Comparison of ENCODE assay signal across 11 cellular contexts in the genomic region with DNA sequence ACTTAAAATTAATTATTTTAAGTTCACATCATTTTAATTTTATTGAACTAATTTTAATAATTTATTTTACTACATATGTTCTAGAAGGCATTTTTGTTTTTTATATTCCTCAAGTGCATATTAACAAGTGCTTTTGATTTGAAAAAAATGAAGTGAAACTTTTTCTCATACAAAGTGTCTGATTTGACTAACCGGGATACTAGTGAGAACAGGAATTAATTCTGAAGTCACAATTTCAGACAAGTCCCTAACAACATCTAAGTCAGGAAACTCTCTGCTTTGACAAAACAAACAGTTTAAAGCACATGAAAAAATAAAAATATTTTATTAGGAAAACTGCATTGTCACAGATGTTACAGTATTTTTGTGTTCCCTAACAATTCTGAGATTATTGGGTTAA.
A peak's percentile ranks its signal among the peaks of the same experiment; 100 is the strongest.
DNase-seq lines count a peak whose midpoint lies in the region; ATAC-seq, FAIRE-seq and TF ChIP-seq lines count a peak whose summit lies in the region.
"Had no signal": no experiment of that assay in that cellular context is flagged by ENCODE, and none has a peak within 500 bp of the region (broad histone marks: within the 10 kb centered on the region; RNA-seq: fewer than 3 reads in every experiment).

No MANE protein-coding gene starts in this region.

- 0 out of 2 replicates have a peak overlapping the region, but pooled peaks have one; percentile 77 for H3K18ac ChIP-seq in IMR-90 (ENCODE audit: low read depth, low read length)

- intact Hi-C loops in IMR-90 (cut with micrococcal nuclease) (no loop called here), GM12878 (cut with micrococcal nuclease; ENCODE audit: unreplicated experiment) (loop anchor here (5.0 to 10.0 kb wide), 4 partner anchors 354 to 1168 kb away; a partner anchor contains a TSS)

- H3K23ac ChIP-seq in IMR-90 (ENCODE audit: low read depth, low read length), result no peak overlapping the region; the same call in 1 of the 2 replicates

- TF ChIP-seq POLR2A in IMR-90 (IDR thresholded peaks at IDR 0.05; ENCODE audit: low read depth, low read length) (no peak), GM12878 (IDR thresholded peaks at IDR 0.05; ENCODE audit: low read depth, low read length) (no peak)

- SMC1A ChIA-PET in GM12878 (lab: Charles Lee; ENCODE audit: uncharacterized antibody, unreplicated experiment), result interaction anchor here (0.5 to 1.6 kb wide), 7 partner anchors 11 to 1169 kb away, joined by 3 to 8 read pairs (median 3); no protein-coding TSS in a partner anchor

- H3K56ac ChIP-seq in IMR-90 (ENCODE audit: extremely low read depth, insufficient read depth, low read length), result no peak overlapping the region

- H3K27ac ChIP-seq in IMR-90 (ENCODE audit: insufficient read depth, low read length) (no peak overlapping the region), GM12878 (ENCODE audit: control insufficient read depth, insufficient read depth) (no peak overlapping the region), endodermal cell (ENCODE audit: low read depth, low read length) (no peak overlapping the region)
- H3K27ac ChIP-seq: BLaER1 had no signal

- BruUV-seq in IMR-90 (replicated peaks; lab: Mats Ljungman, UMichigan), result no TSS peak
- no TSS peak for BruUV-seq in GM12878 (replicated peaks; lab: Mats Ljungman, UMichigan)

- H2AFZ ChIP-seq in IMR-90 (replicated peaks; ENCODE audit: low read length, poor library complexity) (no peak overlapping the region), GM12878 (ENCODE audit: control insufficient read depth, low read depth, low read length) (no peak overlapping the region)

- TF ChIP-seq RAD21 in IMR-90 (IDR thresholded peaks at IDR 0.05; ENCODE audit: low read length) (no peak), GM12878 (IDR thresholded peaks at IDR 0.05; ENCODE audit: insufficient read depth, low read depth, low read length) (no peak)

- H3K27me3 ChIP-seq in IMR-90 (ENCODE audit: control insufficient read depth, insufficient read depth, low read length), result no peaks in the 10 kb centered on the region
- H3K27me3 ChIP-seq in GM12878 (replicated peaks in 1 of 2; ENCODE audit: control insufficient read depth in 2 of 2, insufficient read depth in 2 of 2, low read length in 1 of 2), result no peaks in the 10 kb centered on the region
- H3K27me3 ChIP-seq in endodermal cell (ENCODE audit: control insufficient read depth, insufficient read depth, low read length, poor library complexity, severe bottlenecking), result no peaks in the 10 kb centered on the region
- H3K27me3 ChIP-seq: BLaER1 had no signal

- TF ChIP-seq EP300 in GM12878 (IDR thresholded peaks at IDR 0.05; ENCODE audit: borderline replicate concordance in 1 of 2, control insufficient read depth in 1 of 2, low read depth in 2 of 2, low read length in 2 of 2), result peak; percentile 50 to 57; a peak in 2 of 4 replicates

- no peak overlapping the region for H2AK9ac ChIP-seq in IMR-90 (replicated peaks; ENCODE audit: low read depth, low read length, poor library complexity)

- H3K4me1 Mint-ChIP-seq in osteocyte (ENCODE audit: unreplicated experiment) (peaks cover 60% of the 10 kb centered on the region), endodermal cell (peaks cover 16% of the 10 kb centered on the region)

- H4K91ac ChIP-seq in IMR-90 (ENCODE audit: insufficient read depth, low read depth, low read length), result peak overlapping the region; percentile 25; the same call in 1 of the 2 replicates

- no peak overlapping the region for H3K4me3 Mint-ChIP-seq in osteocyte (ENCODE audit: unreplicated experiment)
- H3K4me3 Mint-ChIP-seq in endodermal cell, result no peak overlapping the region

- in situ Hi-C loops in IMR-90 (cut with MboI; ENCODE audit: low sequenced_read_pairs) (no loop called here), GM12878 (cut with MboI) (no loop called here)

- H3K9me3 ChIP-seq in IMR-90 (ENCODE audit: control insufficient read depth, insufficient read depth, low read length) (no peaks in the 10 kb centered on the region), GM12878 (replicated peaks; ENCODE audit: control insufficient read depth, insufficient read depth, low read length) (no peaks in the 10 kb centered on the region), endodermal cell (ENCODE audit: control insufficient read depth, low read length) (peaks cover 7% of the 10 kb centered on the region)
- H3K9me3 ChIP-seq: BLaER1 had no signal

- H2BK5ac ChIP-seq in IMR-90 (ENCODE audit: low read depth, low read length, poor library complexity, severe bottlenecking), result peak overlapping the region; percentile 73

- no peaks in the 10 kb centered on the region for H3K79me1 ChIP-seq in IMR-90 (ENCODE audit: low read depth in 1 of 2, low read length in 2 of 2)

- no peak for FAIRE-seq in GM12878 (lab: Jason Lieb, UNC)

- H4K8ac ChIP-seq in IMR-90 (ENCODE audit: low read depth in 2 of 2, low read length in 2 of 2), result peak overlapping the region in 1 of 2 experiments; percentile 48; a peak in 2 of 4 replicates

- no peak overlapping the region for H3K9ac ChIP-seq in IMR-90 (ENCODE audit: low read depth, low read length)
- no peak overlapping the region for H3K9ac ChIP-seq in GM12878 (ENCODE audit: control insufficient read depth, insufficient read depth, low read length)
- H3K9ac ChIP-seq in endodermal cell (ENCODE audit: extremely low read depth, low read length, poor library complexity, severe bottlenecking), result no peak overlapping the region
- H3K9ac ChIP-seq: BLaER1 had no signal

- POLR2A ChIA-PET in IMR-90 (lab: Charles Lee; ENCODE audit: unreplicated experiment), result no interaction called here
- POLR2A ChIA-PET in GM12878 (lab: Charles Lee), result interaction anchor here (2.9 kb wide), 1 partner anchor 45 kb away, joined by 7 read pairs; no protein-coding TSS in a partner anchor

- H3K9me3 Mint-ChIP-seq in osteocyte (ENCODE audit: unreplicated experiment), result peaks cover 12% of the 10 kb centered on the region
- H3K9me3 Mint-ChIP-seq in endodermal cell, result peaks cover 8% of the 10 kb centered on the region

- TF ChIP-seq CTCF in IMR-90 (conservative IDR thresholded peaks at IDR 0.05; ENCODE audit: low read depth, low read length) (no peak), GM12878 (IDR thresholded peaks at IDR 0.05 in 2 of 3, conservative IDR thresholded peaks at IDR 0.05 in 1 of 3; ENCODE audit: control insufficient read depth in 2 of 3, extremely low read depth in 1 of 3, insufficient read depth in 1 of 3, low read depth in 3 of 3, low read length in 3 of 3) (no peak), osteocyte (IDR thresholded peaks at IDR 0.05) (no peak), endodermal cell (conservative IDR thresholded peaks at IDR 0.05) (no peak)

- H3K79me2 ChIP-seq in GM12878 (ENCODE audit: control insufficient read depth, insufficient read depth, low read length), result no peaks in the 10 kb centered on the region

- H3K9me1 ChIP-seq in IMR-90 (ENCODE audit: insufficient read depth, low read length), result no peaks in the 10 kb centered on the region

- peak overlapping the region; percentile 77; the same call in 1 of the 2 replicates for H2BK20ac ChIP-seq in IMR-90 (ENCODE audit: low read depth, low read length)

- DNase-seq in IMR-90 (no peak), GM12878 (ENCODE audit: low read depth, low spot score) (no peak), osteocyte (ENCODE audit: extremely low spot score, unreplicated experiment) (no peak), endodermal cell (no peak), COLO668 (lab: John Stamatoyannopoulos, UW; ENCODE audit: unreplicated experiment) (no peak)
- DNase-seq: NCI-H1436 treated with DMSO at 0.1 percent for 48 hours, NCI-H524 had no signal

- peaks cover 4% of the 10 kb centered on the region for H3K4me1 ChIP-seq in IMR-90 (ENCODE audit: control insufficient read depth, insufficient read depth, low read length)
- no peaks in the 10 kb centered on the region for H3K4me1 ChIP-seq in GM12878 (ENCODE audit: control insufficient read depth, insufficient read depth, low read length)
- H3K4me1 ChIP-seq in endodermal cell (ENCODE audit: control insufficient read depth, insufficient read depth, low read length), result peaks cover 4% of the 10 kb centered on the region
- H3K4me1 ChIP-seq: BLaER1 had no signal

- H2BK15ac ChIP-seq in IMR-90 (ENCODE audit: low read depth, low read length), result no peak overlapping the region; the same call in 2 of the 3 replicates

- no peaks in the 10 kb centered on the region for H4K20me1 ChIP-seq in IMR-90 (ENCODE audit: insufficient read depth, low read length)
- H4K20me1 ChIP-seq in GM12878 (ENCODE audit: control insufficient read depth, insufficient read depth), result no peaks in the 10 kb centered on the region
- H4K20me1 ChIP-seq: BLaER1 had no signal

- H3K36me3 ChIP-seq in IMR-90 (ENCODE audit: control insufficient read depth, insufficient read depth, low read length) (no peaks in the 10 kb centered on the region), GM12878 (ENCODE audit: control insufficient read depth in 2 of 2, insufficient read depth in 2 of 2, low read length in 1 of 2) (no peaks in the 10 kb centered on the region), endodermal cell (ENCODE audit: control insufficient read depth, insufficient read depth, low read length) (no peaks in the 10 kb centered on the region)
- H3K36me3 ChIP-seq: BLaER1 had no signal

- ATAC-seq in GM18519 (IDR thresholded peaks at IDR 0.05; ENCODE audit: low FRiP score, unreplicated experiment) (peak; percentile 40), IMR-90 (ENCODE audit: low read depth) (no peak), GM12878 (peak; percentile 35), GM21423 (IDR thresholded peaks at IDR 0.05; ENCODE audit: unreplicated experiment) (no peak), HG03196 (IDR thresholded peaks at IDR 0.05; ENCODE audit: unreplicated experiment) (no peak)

- no CpG with 5 or more reads among the region's 1 CpG for WGBS in IMR-90 (ENCODE audit: extremely low coverage in 2 of 2, insufficient read length in 1 of 2), 2 experiments
- whole genome bisulfite sequencing in GM12878 (ENCODE audit: insufficient coverage, insufficient replicate concordance, low lambda C conversion rate, missing lambda C conversion rate), result 4% methylated on average over 1 of the region's 1 CpG
- 100% methylated on average over 1 of the region's 1 CpG; no CpG with 5 or more reads in 1 of the 2 experiments for WGBS in endodermal cell (ENCODE audit: insufficient coverage in 1 of 2, insufficient read length in 1 of 2), 2 experiments

- no peak overlapping the region for H3K14ac ChIP-seq in IMR-90 (replicated peaks; ENCODE audit: low read depth, low read length)

- no peak overlapping the region; the same call in 1 of the 2 replicates for H4K5ac ChIP-seq in IMR-90 (ENCODE audit: low read depth, low read length)

- H3K27me3 Mint-ChIP-seq in osteocyte (ENCODE audit: unreplicated experiment), result no peaks in the 10 kb centered on the region
- no peaks in the 10 kb centered on the region for H3K27me3 Mint-ChIP-seq in endodermal cell (ENCODE audit: insufficient read depth)

- RAD21 ChIA-PET in GM12878 (lab: Charles Lee; ENCODE audit: unreplicated experiment), result interaction anchor here (1.0 to 1.7 kb wide), 5 partner anchors 19 to 1171 kb away, joined by 3 to 8 read pairs (median 4); no protein-coding TSS in a partner anchor

- no peak overlapping the region for H3K4me3 ChIP-seq in IMR-90 (ENCODE audit: insufficient read depth, low read depth, low read length)
- H3K4me3 ChIP-seq in GM12878, result no peak overlapping the region
- no peak overlapping the region for H3K4me3 ChIP-seq in endodermal cell (ENCODE audit: low read length)
- H3K4me3 ChIP-seq: BLaER1 had no signal

- peaks cover under 1% of the 10 kb centered on the region for H3K36me3 Mint-ChIP-seq in osteocyte (ENCODE audit: unreplicated experiment)
- no peaks in the 10 kb centered on the region for H3K36me3 Mint-ChIP-seq in endodermal cell (ENCODE audit: low read depth)

- peak overlapping the region; percentile 93 for H3K27ac Mint-ChIP-seq in osteocyte (ENCODE audit: unreplicated experiment)
- no peak overlapping the region for H3K27ac Mint-ChIP-seq in endodermal cell

- H3K4ac ChIP-seq in IMR-90 (ENCODE audit: low read depth, low read length), result peak overlapping the region; percentile 37; the same call in 1 of the 2 replicates

- H2BK120ac ChIP-seq in IMR-90 (ENCODE audit: low read depth, low read length), result peak overlapping the region; percentile 74

- no peak overlapping the region for H2AK5ac ChIP-seq in IMR-90 (ENCODE audit: low read depth, low read length)

- no peak overlapping the region for H3K4me2 ChIP-seq in IMR-90 (ENCODE audit: low read depth, low read length)
- no peak overlapping the region for H3K4me2 ChIP-seq in GM12878 (ENCODE audit: control insufficient read depth, insufficient read depth)
- H3K4me2 ChIP-seq: BLaER1 had no signal

- CTCF ChIA-PET in IMR-90 (lab: Yijun Ruan, JAX), result interaction anchor here (0.6 kb wide), 1 partner anchor 62 kb away, joined by 6 read pairs; no protein-coding TSS in a partner anchor
- CTCF ChIA-PET in GM12878 (lab: Yijun Ruan, JAX), result no interaction called here

- dilution Hi-C loops in IMR-90 (cut with HindIII; ENCODE audit: low sequenced_read_pairs, unreplicated experiment), result no loop called here

Comparison
In these comparisons a context has a peak if more than half of its experiments do, and no peak if none do; other contexts are left out.
1. ATAC-seq: peak in GM18519 (single experiment) and GM12878 (single experiment); none in IMR-90 (single experiment), GM21423 (single experiment) and HG03196 (single experiment).